ENCODE assay signal across 1 cellular context in genomic region chr17:78532922-78533640, GRCh38.
TF ChIP-seq lines count a peak whose summit lies in the region.

No MANE protein-coding gene starts in this region.

TF ChIP-seq in K562, 482 proteins besides CTCF, POLR2A, EP300 and RAD21:
- TF ChIP-seq ATF3 (IDR thresholded peaks at IDR 0.05) (peak; percentile 54; the same call in 1 of the 2 replicates), ATF3 (CRISPR knock-in tag; conservative IDR thresholded peaks at IDR 0.05) (no peak), ZEB2 (IDR thresholded peaks at IDR 0.05) (no peak), ATF6 (CRISPR knock-in tag; IDR thresholded peaks at IDR 0.05) (no peak), PHTF2 (CRISPR knock-in tag; IDR thresholded peaks at IDR 0.05) (no peak), SRF (CRISPR knock-in tag; IDR thresholded peaks at IDR 0.05) (no peak), FOSL1 (tag; conservative IDR thresholded peaks at IDR 0.05) (peak; percentile 57), BHLHE40 (IDR thresholded peaks at IDR 0.05; ENCODE audit: low read length) (peak; percentile 24; the same call in 1 of the 2 replicates), CREM (IDR thresholded peaks at IDR 0.05; ENCODE audit: low read depth) (0 out of 2 replicates have a peak, but pooled peaks have one; percentile 6), ZNF57 (CRISPR knock-in tag; IDR thresholded peaks at IDR 0.05) (no peak)
